Comparison of ENCODE assay signal across 1 cellular context in genomic region chr1:182795563-182796228, GRCh38.
A peak's percentile ranks its signal among the peaks of the same experiment; 100 is the strongest.
TF ChIP-seq lines count a peak whose summit lies in the region.

No MANE protein-coding gene starts in this region.

TF ChIP-seq in K562, 482 proteins besides CTCF, POLR2A, EP300 and RAD21 (continued from another document and continues in another):
- TF ChIP-seq, protein P1, sequence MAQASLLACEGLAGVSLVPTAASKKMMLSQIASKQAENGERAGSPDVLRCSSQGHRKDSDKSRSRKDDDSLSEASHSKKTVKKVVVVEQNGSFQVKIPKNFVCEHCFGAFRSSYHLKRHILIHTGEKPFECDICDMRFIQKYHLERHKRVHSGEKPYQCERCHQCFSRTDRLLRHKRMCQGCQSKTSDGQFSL (CRISPR knock-in tag; IDR thresholded peaks at IDR 0.05), result no peak
- TF ChIP-seq, protein P1 (tag; IDR thresholded peaks at IDR 0.05), result no peak
- TF ChIP-seq KDM5B (IDR thresholded peaks at IDR 0.05; ENCODE audit: insufficient replicate concordance, low read depth, low read length), result no peak
- no peak for TF ChIP-seq EWSR1 (IDR thresholded peaks at IDR 0.05; ENCODE audit: borderline replicate concordance, low read depth, partially characterized antibody)
- TF ChIP-seq HDAC3 (IDR thresholded peaks at IDR 0.05; ENCODE audit: borderline replicate concordance, partially characterized antibody), result peak; percentile 38
- no peak for TF ChIP-seq CHCHD3 (CRISPR knock-in tag; IDR thresholded peaks at IDR 0.05)
- TF ChIP-seq NEUROD1 (IDR thresholded peaks at IDR 0.05; ENCODE audit: borderline replicate concordance, low read depth, low read length, partially characterized antibody), result no peak
- no peak for TF ChIP-seq MLX (CRISPR knock-in tag; conservative IDR thresholded peaks at IDR 0.05)
- no peak for TF ChIP-seq SNIP1 (IDR thresholded peaks at IDR 0.05; ENCODE audit: low read depth)
- no peak for TF ChIP-seq HNRNPK (IDR thresholded peaks at IDR 0.05; ENCODE audit: low read depth, low read length, poor library complexity, severe bottlenecking)
- TF ChIP-seq FOXA3 (CRISPR knock-in tag; conservative IDR thresholded peaks at IDR 0.05 in 1 of 2, IDR thresholded peaks at IDR 0.05 in 1 of 2), result peak in 1 of 2 experiments; percentile 78; a peak in 2 of 4 replicates
- 0 out of 2 replicates have a peak, but pooled peaks have one; percentile 53 for TF ChIP-seq ZEB2 (IDR thresholded peaks at IDR 0.05)
- TF ChIP-seq DEAF1 (CRISPR knock-in tag; IDR thresholded peaks at IDR 0.05), result no peak
- no peak for TF ChIP-seq ZFX (CRISPR knock-in tag; IDR thresholded peaks at IDR 0.05)
- no peak for TF ChIP-seq TCFL5 (CRISPR knock-in tag; conservative IDR thresholded peaks at IDR 0.05)
- 0 out of 2 replicates have a peak, but pooled peaks have one; percentile 35 for TF ChIP-seq CC2D1A (IDR thresholded peaks at IDR 0.05)
- no peak for TF ChIP-seq BCOR (IDR thresholded peaks at IDR 0.05)
- no peak for TF ChIP-seq ZNF76 (CRISPR knock-in tag; IDR thresholded peaks at IDR 0.05; ENCODE audit: borderline replicate concordance)
- no peak for TF ChIP-seq ZHX1 (conservative IDR thresholded peaks at IDR 0.05; ENCODE audit: low read length)
- TF ChIP-seq SRSF7 (optimal IDR thresholded peaks at IDR 0.05; ENCODE audit: low read depth, low read length), result no peak
- TF ChIP-seq XRCC4 (IDR thresholded peaks at IDR 0.05; ENCODE audit: extremely low read depth, insufficient read depth, insufficient read length), result no peak
- no peak for TF ChIP-seq TRIM28 (IDR thresholded peaks at IDR 0.05)
- TF ChIP-seq, protein P2, sequence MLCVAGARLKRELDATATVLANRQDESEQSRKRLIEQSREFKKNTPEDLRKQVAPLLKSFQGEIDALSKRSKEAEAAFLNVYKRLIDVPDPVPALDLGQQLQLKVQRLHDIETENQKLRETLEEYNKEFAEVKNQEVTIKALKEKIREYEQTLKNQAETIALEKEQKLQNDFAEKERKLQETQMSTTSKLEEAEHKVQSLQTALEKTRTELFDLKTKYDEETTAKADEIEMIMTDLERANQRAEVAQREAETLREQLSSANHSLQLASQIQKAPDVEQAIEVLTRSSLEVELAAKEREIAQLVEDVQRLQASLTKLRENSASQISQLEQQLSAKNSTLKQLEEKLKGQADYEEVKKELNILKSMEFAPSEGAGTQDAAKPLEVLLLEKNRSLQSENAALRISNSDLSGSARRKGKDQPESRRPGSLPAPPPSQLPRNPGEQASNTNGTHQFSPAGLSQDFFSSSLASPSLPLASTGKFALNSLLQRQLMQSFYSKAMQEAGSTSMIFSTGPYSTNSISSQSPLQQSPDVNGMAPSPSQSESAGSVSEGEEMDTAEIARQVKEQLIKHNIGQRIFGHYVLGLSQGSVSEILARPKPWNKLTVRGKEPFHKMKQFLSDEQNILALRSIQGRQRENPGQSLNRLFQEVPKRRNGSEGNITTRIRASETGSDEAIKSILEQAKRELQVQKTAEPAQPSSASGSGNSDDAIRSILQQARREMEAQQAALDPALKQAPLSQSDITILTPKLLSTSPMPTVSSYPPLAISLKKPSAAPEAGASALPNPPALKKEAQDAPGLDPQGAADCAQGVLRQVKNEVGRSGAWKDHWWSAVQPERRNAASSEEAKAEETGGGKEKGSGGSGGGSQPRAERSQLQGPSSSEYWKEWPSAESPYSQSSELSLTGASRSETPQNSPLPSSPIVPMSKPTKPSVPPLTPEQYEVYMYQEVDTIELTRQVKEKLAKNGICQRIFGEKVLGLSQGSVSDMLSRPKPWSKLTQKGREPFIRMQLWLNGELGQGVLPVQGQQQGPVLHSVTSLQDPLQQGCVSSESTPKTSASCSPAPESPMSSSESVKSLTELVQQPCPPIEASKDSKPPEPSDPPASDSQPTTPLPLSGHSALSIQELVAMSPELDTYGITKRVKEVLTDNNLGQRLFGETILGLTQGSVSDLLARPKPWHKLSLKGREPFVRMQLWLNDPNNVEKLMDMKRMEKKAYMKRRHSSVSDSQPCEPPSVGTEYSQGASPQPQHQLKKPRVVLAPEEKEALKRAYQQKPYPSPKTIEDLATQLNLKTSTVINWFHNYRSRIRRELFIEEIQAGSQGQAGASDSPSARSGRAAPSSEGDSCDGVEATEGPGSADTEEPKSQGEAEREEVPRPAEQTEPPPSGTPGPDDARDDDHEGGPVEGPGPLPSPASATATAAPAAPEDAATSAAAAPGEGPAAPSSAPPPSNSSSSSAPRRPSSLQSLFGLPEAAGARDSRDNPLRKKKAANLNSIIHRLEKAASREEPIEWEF (CRISPR knock-in tag; IDR thresholded peaks at IDR 0.05), result no peak
- 0 out of 2 replicates have a peak, but pooled peaks have one; percentile 18 for TF ChIP-seq POLR2H (tag; IDR thresholded peaks at IDR 0.05; ENCODE audit: low read depth)
- TF ChIP-seq, protein P3, sequence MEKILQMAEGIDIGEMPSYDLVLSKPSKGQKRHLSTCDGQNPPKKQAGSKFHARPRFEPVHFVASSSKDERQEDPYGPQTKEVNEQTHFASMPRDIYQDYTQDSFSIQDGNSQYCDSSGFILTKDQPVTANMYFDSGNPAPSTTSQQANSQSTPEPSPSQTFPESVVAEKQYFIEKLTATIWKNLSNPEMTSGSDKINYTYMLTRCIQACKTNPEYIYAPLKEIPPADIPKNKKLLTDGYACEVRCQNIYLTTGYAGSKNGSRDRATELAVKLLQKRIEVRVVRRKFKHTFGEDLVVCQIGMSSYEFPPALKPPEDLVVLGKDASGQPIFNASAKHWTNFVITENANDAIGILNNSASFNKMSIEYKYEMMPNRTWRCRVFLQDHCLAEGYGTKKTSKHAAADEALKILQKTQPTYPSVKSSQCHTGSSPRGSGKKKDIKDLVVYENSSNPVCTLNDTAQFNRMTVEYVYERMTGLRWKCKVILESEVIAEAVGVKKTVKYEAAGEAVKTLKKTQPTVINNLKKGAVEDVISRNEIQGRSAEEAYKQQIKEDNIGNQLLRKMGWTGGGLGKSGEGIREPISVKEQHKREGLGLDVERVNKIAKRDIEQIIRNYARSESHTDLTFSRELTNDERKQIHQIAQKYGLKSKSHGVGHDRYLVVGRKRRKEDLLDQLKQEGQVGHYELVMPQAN (IDR thresholded peaks at IDR 0.05; ENCODE audit: borderline replicate concordance), result no peak
- TF ChIP-seq GABPB2 (CRISPR knock-in tag; conservative IDR thresholded peaks at IDR 0.05), result no peak
- peak; percentile 52 for TF ChIP-seq GABPA (tag; conservative IDR thresholded peaks at IDR 0.05; ENCODE audit: low read depth)
- no peak for TF ChIP-seq RHOXF2B (CRISPR knock-in tag; conservative IDR thresholded peaks at IDR 0.05)
- TF ChIP-seq MCM5 (IDR thresholded peaks at IDR 0.05; ENCODE audit: low read depth), result no peak
- no peak for TF ChIP-seq ATF1 (CRISPR knock-in tag; IDR thresholded peaks at IDR 0.05)
- 0 out of 2 replicates have a peak, but pooled peaks have one; percentile 20 for TF ChIP-seq ATF1 (tag; IDR thresholded peaks at IDR 0.05)
- no peak for TF ChIP-seq ZNF143 (CRISPR knock-in tag; IDR thresholded peaks at IDR 0.05)
- no peak for TF ChIP-seq CHD7 (IDR thresholded peaks at IDR 0.05; ENCODE audit: low read depth, low read length)
- no peak for TF ChIP-seq ZFP30 (CRISPR knock-in tag; IDR thresholded peaks at IDR 0.05; ENCODE audit: borderline replicate concordance)
- peak; percentile 83 for TF ChIP-seq SMARCE1 (IDR thresholded peaks at IDR 0.05)
